ENCODE assay signal across 8 cellular contexts in genomic region chr3:75785091-75785755, GRCh38. TPM values are rescaled to one million over a fixed set of nuclear protein-coding genes. Genes with fewer than 3 reads are reported as not detected.
DNase-seq lines count a peak whose midpoint lies in the region; TF ChIP-seq lines count a peak whose summit lies in the region.
"Not testable (repeated sequence)": the region's sequence is repeated elsewhere in the genome, so short reads cannot be mapped to it uniquely, and the experiment has no call there.

Gene ZNF717 (minus strand): TSS chr3:75785549. CDS start chr3:75783362, 2,187 bp downstream.

- H3K27me3 ChIP-seq in Peyer's patch: not testable (repeated sequence)

- H3K9me3 ChIP-seq in Peyer's patch: not testable (repeated sequence)

- H3K27ac ChIP-seq in Peyer's patch (peak within 1 kb of the TSS; percentile 73 to 89 (median 85)), substantia nigra (ENCODE audit: low read depth, low read length, poor library complexity, severe bottlenecking) (peak within 1 kb of the TSS; percentile 71)

- peaks cover 0 to 27% (median 0%) of the 10 kb centered on the region in 3 donors for H3K36me3 ChIP-seq in Peyer's patch

- peak; percentile 39 to 76 for TF ChIP-seq POLR2A in Peyer's patch (IDR thresholded peaks at IDR 0.05)

- peak in 3 of 6 experiments; percentile 10 to 44 (median 25) for TF ChIP-seq CTCF in Peyer's patch (IDR thresholded peaks at IDR 0.05)

- not testable (repeated sequence) for TF ChIP-seq EP300 in Ishikawa (IDR thresholded peaks at IDR 0.05; ENCODE audit: borderline replicate concordance)

- DNase-seq in EL (peak; percentile 84), Peyer's patch (peak; percentile 81 to 97 (median 94)), cortex of kidney (lab: John Stamatoyannopoulos, UW) (peak; percentile 50), inferior parietal cortex (ENCODE audit: extremely low spot score) (peak; percentile 90), renal cortical epithelial cell (ENCODE audit: low read depth) (peak; percentile 83), substantia nigra (lab: John Stamatoyannopoulos, UW) (peak; percentile 15 to 97 (median 90))
- peak; percentile 92 for DNase-seq in activated CD8-positive, alpha-beta memory T cell treated with anti-CD3 and anti-CD28 coated beads, Interleukin-2, amount 50 U/mL, for 24 hours (ENCODE audit: extremely low read depth)

- TF ChIP-seq RAD21 in Ishikawa (IDR thresholded peaks at IDR 0.05; ENCODE audit: low read depth): not testable (repeated sequence)

- peak within 1 kb of the TSS; percentile 62 to 89 (median 84) for H3K4me3 ChIP-seq in Peyer's patch

- H3K4me1 ChIP-seq in Peyer's patch: not testable (repeated sequence)

TF ChIP-seq in Ishikawa, 13 proteins besides CTCF, POLR2A, EP300 and RAD21:
- peak; percentile 35 for TF ChIP-seq MAX (IDR thresholded peaks at IDR 0.05)
- peak; percentile 90 for TF ChIP-seq YY1 (IDR thresholded peaks at IDR 0.05; ENCODE audit: low read depth)

RNA-seq across cellular contexts. Expression of gene ZNF717, which starts in this region (rescaled TPM):
- total RNA-seq in Peyer's patch: 10 to 100 TPM in 2 of 4 donors, 1 to 10 TPM in 2; 6.3 to 21.5 (median 10.2) TPM
- total RNA-seq in renal cortical epithelial cell: 12.0 and 17.7 TPM in 2 replicates

Comparison
In these comparisons a context has a peak if more than half of its experiments do, and no peak if none do; other contexts are left out.
1. Peak in every context shown above with its lines: DNase-seq, H3K4me3 ChIP-seq and H3K27ac ChIP-seq.